Comparison of ENCODE assay signal across 17 cellular contexts in the genomic region with DNA sequence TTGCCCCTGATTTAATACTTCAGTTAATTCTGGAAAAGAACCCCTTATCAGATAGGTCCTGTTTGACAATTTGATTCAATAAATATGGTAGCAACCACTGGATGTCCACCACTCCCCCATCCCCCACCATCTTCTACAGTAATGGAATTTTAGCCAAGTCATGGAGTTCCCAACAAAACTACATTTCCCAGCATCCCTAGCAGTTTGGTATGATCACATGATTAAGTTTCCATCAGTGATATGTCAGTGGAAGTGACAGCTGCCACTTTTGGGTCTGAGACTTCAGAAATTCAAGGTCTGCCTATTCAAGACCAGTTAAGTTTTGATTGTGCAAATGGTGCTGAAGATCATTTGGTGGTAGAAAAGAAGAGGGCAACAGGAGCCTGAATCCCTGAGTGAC.
DNase-seq lines count a peak whose midpoint lies in the region; ATAC-seq, FAIRE-seq and TF ChIP-seq lines count a peak whose summit lies in the region.
"Had no signal": no experiment of that assay in that cellular context is flagged by ENCODE, and none has a peak within 500 bp of the region (broad histone marks: within the 10 kb centered on the region; RNA-seq: fewer than 3 reads in every experiment).

No MANE protein-coding gene starts in this region.

- H4K20me1 ChIP-seq in HepG2 (ENCODE audit: insufficient read depth, low read length), result 0 out of 2 replicates have a peak, but pooled peaks cover 2% of the 10 kb centered on the region
- H4K20me1 ChIP-seq in K562 (replicated peaks; ENCODE audit: control insufficient read depth, insufficient read depth, low read length), result no peaks in the 10 kb centered on the region

- no peaks in the 10 kb centered on the region for H3K36me3 ChIP-seq in HepG2 (replicated peaks in 1 of 2; ENCODE audit: control insufficient read depth in 1 of 2, insufficient read depth in 2 of 2, low read length in 2 of 2)
- H3K36me3 ChIP-seq in right lobe of liver, result no peaks in the 10 kb centered on the region
- no peaks in the 10 kb centered on the region for H3K36me3 ChIP-seq in K562 (ENCODE audit: control insufficient read depth, insufficient read depth, low read length)
- no peaks in the 10 kb centered on the region for H3K36me3 ChIP-seq in kidney (ENCODE audit: control insufficient read depth in 1 of 2, insufficient read depth in 2 of 2, low read length in 2 of 2)
- H3K36me3 ChIP-seq: BE2C had no signal

- TF ChIP-seq EP300 in HepG2 (IDR thresholded peaks at IDR 0.05; ENCODE audit: low read depth in 2 of 2, low read length in 2 of 2) (no peak), HepG2 (CRISPR knock-in tag; IDR thresholded peaks at IDR 0.05; ENCODE audit: borderline replicate concordance) (no peak), Ishikawa (IDR thresholded peaks at IDR 0.05; ENCODE audit: borderline replicate concordance) (no peak), K562 (IDR thresholded peaks at IDR 0.05; ENCODE audit: low read length) (no peak)

- no peak overlapping the region for H3K4me2 ChIP-seq in HepG2 (ENCODE audit: low read depth, low read length)
- H3K4me2 ChIP-seq in K562 (ENCODE audit: insufficient read depth, low read length), result no peak overlapping the region
- H3K4me2 ChIP-seq: A549 had no signal

- H3K9me1 ChIP-seq in K562 (ENCODE audit: control insufficient read depth, insufficient read depth, low read length), result no peaks in the 10 kb centered on the region

- no peaks in the 10 kb centered on the region for H3K4me1 ChIP-seq in HepG2 (ENCODE audit: insufficient read depth, low read length)
- H3K4me1 ChIP-seq in right lobe of liver, result no peaks in the 10 kb centered on the region
- no peaks in the 10 kb centered on the region; a peak in 1 of 5 replicates for H3K4me1 ChIP-seq in K562 (replicated peaks in 1 of 2; ENCODE audit: control insufficient read depth in 2 of 2, insufficient read depth in 2 of 2, low read length in 2 of 2)
- no peaks in the 10 kb centered on the region for H3K4me1 ChIP-seq in kidney (ENCODE audit: control insufficient read depth in 1 of 2, insufficient read depth in 1 of 2, low read depth in 1 of 2, low read length in 2 of 2)
- H3K4me1 ChIP-seq: A549, BE2C had no signal

- TF ChIP-seq RAD21 in HepG2 (CRISPR knock-in tag; IDR thresholded peaks at IDR 0.05), result no peak
- no peak for TF ChIP-seq RAD21 in Ishikawa (IDR thresholded peaks at IDR 0.05; ENCODE audit: low read depth)
- TF ChIP-seq RAD21 in K562 (CRISPR knock-in tag; conservative IDR thresholded peaks at IDR 0.05 in 1 of 2, IDR thresholded peaks at IDR 0.05 in 1 of 2), result no peak

- POLR2A ChIA-PET in HepG2 (lab: Yijun Ruan, JAX), result no interaction called here
- POLR2A ChIA-PET in K562 (lab: Yijun Ruan, JAX), result no interaction called here

- intact Hi-C loops in HepG2 (cut with micrococcal nuclease; ENCODE audit: unreplicated experiment) (no loop called here), right lobe of liver (cut with DNase I) (no loop called here), K562 (cut with micrococcal nuclease) (no loop called here), kidney (cut with DNase I) (no loop called here)

- no peak overlapping the region for H3K27ac ChIP-seq in HepG2 (ENCODE audit: extremely low read length, insufficient read depth, low read length)
- H3K27ac ChIP-seq in right lobe of liver, result no peak overlapping the region
- H3K27ac ChIP-seq in K562 (ENCODE audit: extremely low read depth, low read depth, low read length), result no peak overlapping the region
- H3K27ac ChIP-seq in kidney (ENCODE audit: low read depth in 2 of 2, low read length in 2 of 2), result no peak overlapping the region
- H3K27ac ChIP-seq: A549, C4-2B, HL-60 had no signal

- in situ Hi-C loops in HepG2 (cut with HindIII; ENCODE audit: extremely low pct_ligation_motif_present, low pct_unique_long_range_greater_than_20kb), result no loop called here
- in situ Hi-C loops in K562 (cut with MboI), result loop anchor here (5.0 to 10.0 kb wide), 2 partner anchors 53 to 446 kb away; no protein-coding TSS in a partner anchor

- H2AFZ ChIP-seq in HepG2 (ENCODE audit: low read length) (no peak overlapping the region), K562 (ENCODE audit: low read depth, low read length) (no peak overlapping the region)

- peaks cover 0 to 5% of the 10 kb centered on the region in 2 experiments; a peak in 1 of 5 replicates for H3K27me3 ChIP-seq in HepG2 (ENCODE audit: control insufficient read depth in 1 of 2, insufficient read depth in 2 of 2, low read length in 2 of 2)
- no peaks in the 10 kb centered on the region for H3K27me3 ChIP-seq in right lobe of liver
- H3K27me3 ChIP-seq in K562 (ENCODE audit: control insufficient read depth in 2 of 2, insufficient read depth in 2 of 2, low read length in 2 of 2), result peaks cover 0 to 12% of the 10 kb centered on the region in 2 experiments; a peak in 2 of 5 replicates
- H3K27me3 ChIP-seq: BE2C had no signal

- H3K79me2 ChIP-seq in HepG2 (ENCODE audit: insufficient read depth, low read length), result no peaks in the 10 kb centered on the region
- no peaks in the 10 kb centered on the region for H3K79me2 ChIP-seq in K562 (ENCODE audit: control insufficient read depth, insufficient read depth, low read length)

- H3K9ac ChIP-seq in HepG2 (ENCODE audit: insufficient read depth, low read depth, low read length), result no peak overlapping the region
- H3K9ac ChIP-seq in K562 (ENCODE audit: insufficient read depth in 1 of 2, low read depth in 2 of 2, low read length in 2 of 2), result no peak overlapping the region
- no peak overlapping the region for H3K9ac ChIP-seq in kidney (ENCODE audit: low read length in 2 of 2)

- H3K4me3 ChIP-seq in HepG2 (replicated peaks in 1 of 3; ENCODE audit: insufficient read depth in 1 of 3, low read depth in 2 of 3, low read length in 3 of 3) (no peak overlapping the region), right lobe of liver (no peak overlapping the region), K562 (no peak overlapping the region), kidney (ENCODE audit: low read length in 2 of 2) (no peak overlapping the region)
- H3K4me3 ChIP-seq: A549 had no signal

- no peaks in the 10 kb centered on the region for H3K9me3 ChIP-seq in HepG2 (ENCODE audit: low read length)
- H3K9me3 ChIP-seq in right lobe of liver, result no peaks in the 10 kb centered on the region
- H3K9me3 ChIP-seq in K562 (replicated peaks; ENCODE audit: control insufficient read depth, insufficient read depth, low read depth, low read length), result 0 out of 2 replicates have a peak, but pooled peaks cover 1% of the 10 kb centered on the region
- H3K9me3 ChIP-seq in kidney (ENCODE audit: control insufficient read depth in 1 of 2, low read length in 2 of 2), result peaks cover 0 to 12% of the 10 kb centered on the region in 2 donors
- H3K9me3 ChIP-seq: A549, BE2C had no signal

- TF ChIP-seq CTCF in HepG2 (CRISPR knock-in tag; IDR thresholded peaks at IDR 0.05) (no peak), right lobe of liver (IDR thresholded peaks at IDR 0.05) (no peak), K562 (IDR thresholded peaks at IDR 0.05 in 2 of 3, conservative IDR thresholded peaks at IDR 0.05 in 1 of 3; ENCODE audit: insufficient read depth in 2 of 3, low read depth in 1 of 3, low read length in 3 of 3) (no peak), kidney (IDR thresholded peaks at IDR 0.05; ENCODE audit: borderline replicate concordance, extremely low read depth, insufficient read depth) (no peak)

- TF ChIP-seq POLR2A in HepG2 (IDR thresholded peaks at IDR 0.05; ENCODE audit: insufficient read depth in 1 of 2, low read depth in 2 of 2, low read length in 2 of 2), result no peak
- TF ChIP-seq POLR2A in right lobe of liver (IDR thresholded peaks at IDR 0.05), result no peak
- no peak for TF ChIP-seq POLR2A in K562 (conservative IDR thresholded peaks at IDR 0.05)

- FAIRE-seq in HepG2 (lab: Jason Lieb, UNC), result no peak
- FAIRE-seq in K562 (lab: Jason Lieb, UNC), result peak; percentile 26
- no peak for FAIRE-seq in kidney (lab: Jason Lieb, UNC)
- FAIRE-seq: A549, D721Med, H54 had no signal

- ATAC-seq in HepG2, result no peak
- no peak for ATAC-seq in right lobe of liver
- peak; percentile 53; the same call in 2 of the 3 replicates for ATAC-seq in K562
- ATAC-seq: A549 had no signal

- DNase-seq in HepG2 (ENCODE audit: low spot score) (no peak), right lobe of liver (no peak), K562 (ENCODE audit: extremely low read depth in 1 of 4, low spot score in 3 of 4) (peak in 1 of 4 experiments; percentile 25), NCI-H82 (lab: John Stamatoyannopoulos, UW) (no peak), amygdala (lab: John Stamatoyannopoulos, UW) (no peak), kidney (no peak)
- DNase-seq: BE2C; CD4-positive, alpha-beta memory T cell; DMS153; GF-D8; KG1 had no signal

- CTCF ChIA-PET in HepG2 (lab: Yijun Ruan, JAX; ENCODE audit: low intra/inter-chr PET ratio, low total read pairs), result no interaction called here
- CTCF ChIA-PET in K562 (lab: Yijun Ruan, JAX; ENCODE audit: low intra/inter-chr PET ratio), result interaction anchor here (0.6 kb wide), 1 partner anchor 10 kb away, joined by 3 read pairs; no protein-coding TSS in a partner anchor

- no TSS peak for BruUV-seq in HepG2 (replicated peaks; lab: Mats Ljungman, UMichigan)
- BruUV-seq in K562 (replicated peaks; lab: Mats Ljungman, UMichigan), result no TSS peak

TF ChIP-seq in HepG2, 621 proteins besides CTCF, POLR2A, EP300 and RAD21:
- TF ChIP-seq ZNF143 (CRISPR knock-in tag; IDR thresholded peaks at IDR 0.05) (peak; percentile 48; the same call in 1 of the 2 replicates), THAP11 (CRISPR knock-in tag; IDR thresholded peaks at IDR 0.05) (peak; percentile 72), SMAD9 (CRISPR knock-in tag; IDR thresholded peaks at IDR 0.05) (no peak), NR2F6 (IDR thresholded peaks at IDR 0.05) (no peak), NR2F6 (CRISPR knock-in tag; IDR thresholded peaks at IDR 0.05) (no peak)

TF ChIP-seq in Ishikawa, 13 proteins besides CTCF, POLR2A, EP300 and RAD21 (continues in another document):
- no peak for TF ChIP-seq TAF1 (IDR thresholded peaks at IDR 0.05; ENCODE audit: low read depth)
- TF ChIP-seq CREB1 (IDR thresholded peaks at IDR 0.05; ENCODE audit: low read depth), result no peak
- TF ChIP-seq, protein P1, sequence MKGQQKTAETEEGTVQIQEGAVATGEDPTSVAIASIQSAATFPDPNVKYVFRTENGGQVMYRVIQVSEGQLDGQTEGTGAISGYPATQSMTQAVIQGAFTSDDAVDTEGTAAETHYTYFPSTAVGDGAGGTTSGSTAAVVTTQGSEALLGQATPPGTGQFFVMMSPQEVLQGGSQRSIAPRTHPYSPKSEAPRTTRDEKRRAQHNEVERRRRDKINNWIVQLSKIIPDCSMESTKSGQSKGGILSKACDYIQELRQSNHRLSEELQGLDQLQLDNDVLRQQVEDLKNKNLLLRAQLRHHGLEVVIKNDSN (IDR thresholded peaks at IDR 0.05), result peak; percentile 79

TF ChIP-seq in K562, 482 proteins besides CTCF, POLR2A, EP300 and RAD21 (continues in another document):
- TF ChIP-seq ZNF146 (CRISPR knock-in tag; IDR thresholded peaks at IDR 0.05; ENCODE audit: unreplicated experiment), result no peak
